In genomic region chr20:38726849-38727601, GRCh38 we compare ENCODE assay signal across 1 cellular context.
TF ChIP-seq lines count a peak whose summit lies in the region.

No MANE protein-coding gene starts in this region.

TF ChIP-seq in HepG2, 621 proteins besides CTCF, POLR2A, EP300 and RAD21 (continued from another document and continues in another):
- 0 out of 2 replicates have a peak, but pooled peaks have one; percentile 37 for TF ChIP-seq ZNF318 (CRISPR knock-in tag; IDR thresholded peaks at IDR 0.05)
- TF ChIP-seq MXD3 (CRISPR knock-in tag; IDR thresholded peaks at IDR 0.05): no peak
- no peak for TF ChIP-seq KDM6A (CRISPR knock-in tag; IDR thresholded peaks at IDR 0.05; ENCODE audit: low read depth)
- peak; percentile 80 for TF ChIP-seq XRCC5 (optimal IDR thresholded peaks at IDR 0.05; ENCODE audit: low read length)
- TF ChIP-seq FOXA1 (IDR thresholded peaks at IDR 0.05): no peak
- no peak for TF ChIP-seq FOXA1 (CRISPR knock-in tag; IDR thresholded peaks at IDR 0.05)
- TF ChIP-seq E2F5 (CRISPR knock-in tag; conservative IDR thresholded peaks at IDR 0.05): no peak
- TF ChIP-seq ZNF333 (CRISPR knock-in tag; IDR thresholded peaks at IDR 0.05; ENCODE audit: borderline replicate concordance): no peak
- TF ChIP-seq ZNF710 (CRISPR knock-in tag; IDR thresholded peaks at IDR 0.05; ENCODE audit: borderline replicate concordance): no peak
- no peak for TF ChIP-seq ZNF550 (CRISPR knock-in tag; IDR thresholded peaks at IDR 0.05; ENCODE audit: borderline replicate concordance)
- TF ChIP-seq PBX3 (CRISPR knock-in tag; IDR thresholded peaks at IDR 0.05; ENCODE audit: borderline replicate concordance): no peak
- TF ChIP-seq PREB (CRISPR knock-in tag; IDR thresholded peaks at IDR 0.05): no peak
- no peak for TF ChIP-seq ZNF784 (CRISPR knock-in tag; IDR thresholded peaks at IDR 0.05; ENCODE audit: borderline replicate concordance)
- no peak for TF ChIP-seq ZKSCAN1 (IDR thresholded peaks at IDR 0.05; ENCODE audit: low read length)
- no peak for TF ChIP-seq ADNP (CRISPR knock-in tag; IDR thresholded peaks at IDR 0.05)
- no peak for TF ChIP-seq HNF1B (CRISPR knock-in tag; IDR thresholded peaks at IDR 0.05)
- no peak for TF ChIP-seq ZBTB40 (IDR thresholded peaks at IDR 0.05)
- no peak for TF ChIP-seq ZBTB40 (CRISPR knock-in tag; IDR thresholded peaks at IDR 0.05)
- no peak for TF ChIP-seq ZNF17 (CRISPR knock-in tag; IDR thresholded peaks at IDR 0.05)
- peak; percentile 51 for TF ChIP-seq SMC3 (IDR thresholded peaks at IDR 0.05; ENCODE audit: low read length)
- TF ChIP-seq ZNF292 (CRISPR knock-in tag; IDR thresholded peaks at IDR 0.05; ENCODE audit: borderline replicate concordance, low read depth): no peak
- TF ChIP-seq DNMT3B (CRISPR knock-in tag; conservative IDR thresholded peaks at IDR 0.05): no peak
- no peak for TF ChIP-seq GFI1 (CRISPR knock-in tag; IDR thresholded peaks at IDR 0.05; ENCODE audit: borderline replicate concordance)
- TF ChIP-seq TGIF2 (CRISPR knock-in tag; IDR thresholded peaks at IDR 0.05): 0 out of 2 replicates have a peak, but pooled peaks have one; percentile 20
- no peak; the same call in 1 of the 2 replicates for TF ChIP-seq ZMYM4 (CRISPR knock-in tag; IDR thresholded peaks at IDR 0.05)
- no peak for TF ChIP-seq ZNF660 (CRISPR knock-in tag; IDR thresholded peaks at IDR 0.05; ENCODE audit: borderline replicate concordance, low read depth)
- TF ChIP-seq ZNF841 (CRISPR knock-in tag; IDR thresholded peaks at IDR 0.05; ENCODE audit: borderline replicate concordance): no peak
